11 cellular contexts compared by ENCODE assay signal in the genomic region with DNA sequence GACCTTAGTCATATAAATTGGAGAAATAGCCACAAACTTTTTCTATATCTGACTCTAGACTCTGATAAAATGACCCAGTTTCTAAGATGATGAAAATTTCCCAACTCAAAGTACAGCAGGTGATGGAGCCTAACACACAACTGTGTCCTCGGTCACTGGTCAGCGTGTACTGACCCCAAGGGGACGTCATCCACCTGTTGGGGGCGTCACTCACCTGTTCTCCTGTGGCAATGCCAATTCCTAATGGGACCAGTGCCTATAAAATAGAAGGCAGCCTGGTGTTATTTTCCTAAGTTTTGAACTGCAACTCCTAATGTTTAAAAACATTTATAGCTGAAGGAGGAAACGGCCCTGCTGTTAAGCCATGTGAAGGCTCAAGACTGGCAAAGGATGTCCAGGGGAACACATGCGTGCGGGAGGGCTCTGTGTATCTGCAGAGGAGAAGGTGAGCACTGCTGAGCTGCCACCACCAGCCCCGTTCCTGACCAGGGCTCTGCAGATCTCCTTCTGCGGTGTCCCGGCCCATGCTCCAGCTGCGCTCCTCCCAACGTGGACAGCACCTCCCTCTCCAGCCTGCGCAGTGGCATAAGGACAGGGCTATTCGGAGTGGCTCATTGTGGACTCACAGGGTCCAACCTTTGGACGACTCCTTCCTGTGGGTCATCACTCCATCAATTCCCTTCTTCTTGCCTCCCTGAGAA.
"Had no signal": no experiment of that assay in that cellular context is flagged by ENCODE, and none has a peak within 500 bp of the region (broad histone marks: within the 10 kb centered on the region; RNA-seq: fewer than 3 reads in every experiment).

No MANE protein-coding gene starts in this region.

- H3K9me3 Mint-ChIP-seq: activated naive CD4-positive, alpha-beta T cell treated with anti-CD3 and anti-CD28 coated beads, Interleukin-2, amount 10 ng/mL, durations not matched to agents 7 days and 5 days; activated T-helper 1 cell treated with anti-CD3 and anti-CD28 coated beads, Interleukin-12 subunit alpha, Interleukin-12 subunit beta, Interleukin-2, Interleukin-4 antibody, amounts not matched to agents 30 ng/mL and 10 ng/mL and 1 ng/mL, durations not matched to agents 14 hours and 24 hours and 36 hours; mesothelial cell of epicardium had no signal

- H3K9me3 ChIP-seq: neutrophil had no signal

- H3K27ac ChIP-seq: coronary artery, epithelial cell of prostate, neutrophil had no signal

- H3K27me3 ChIP-seq: neutrophil had no signal

- FAIRE-seq: kidney, small intestine had no signal

- H3K4me3 Mint-ChIP-seq: activated naive CD4-positive, alpha-beta T cell treated with anti-CD3 and anti-CD28 coated beads, Interleukin-2, amount 10 ng/mL, durations not matched to agents 7 days and 5 days; activated T-helper 1 cell treated with anti-CD3 and anti-CD28 coated beads, Interleukin-12 subunit alpha, Interleukin-12 subunit beta, Interleukin-2, Interleukin-4 antibody, amounts not matched to agents 30 ng/mL and 10 ng/mL and 1 ng/mL, durations not matched to agents 14 hours and 24 hours and 36 hours; mesothelial cell of epicardium had no signal

- H3K4me3 ChIP-seq: coronary artery had no signal

- H3K4me1 Mint-ChIP-seq: mesothelial cell of epicardium had no signal

- H3K27me3 Mint-ChIP-seq: activated naive CD4-positive, alpha-beta T cell treated with anti-CD3 and anti-CD28 coated beads, Interleukin-2, amount 10 ng/mL, durations not matched to agents 7 days and 5 days had no signal

- H3K27ac Mint-ChIP-seq: activated naive CD4-positive, alpha-beta T cell treated with anti-CD3 and anti-CD28 coated beads, Interleukin-2, amount 10 ng/mL, durations not matched to agents 7 days and 5 days; activated T-helper 1 cell treated with anti-CD3 and anti-CD28 coated beads, Interleukin-12 subunit alpha, Interleukin-12 subunit beta, Interleukin-2, Interleukin-4 antibody, amounts not matched to agents 30 ng/mL and 10 ng/mL and 1 ng/mL, durations not matched to agents 14 hours and 24 hours and 36 hours; mesothelial cell of epicardium had no signal

- DNase-seq: activated CD8-positive, alpha-beta memory T cell treated with anti-CD3 and anti-CD28 coated beads, Interleukin-2, amount 50 U/mL, for 4 hours; activated naive CD4-positive, alpha-beta T cell treated with anti-CD3 and anti-CD28 coated beads, Interleukin-2, amount 10 ng/mL, durations not matched to agents 7 days and 5 days; effector CD8-positive, alpha-beta T cell; kidney; trophoblast cell had no signal
